ENCODE assay signal across 13 cellular contexts in the genomic region with DNA sequence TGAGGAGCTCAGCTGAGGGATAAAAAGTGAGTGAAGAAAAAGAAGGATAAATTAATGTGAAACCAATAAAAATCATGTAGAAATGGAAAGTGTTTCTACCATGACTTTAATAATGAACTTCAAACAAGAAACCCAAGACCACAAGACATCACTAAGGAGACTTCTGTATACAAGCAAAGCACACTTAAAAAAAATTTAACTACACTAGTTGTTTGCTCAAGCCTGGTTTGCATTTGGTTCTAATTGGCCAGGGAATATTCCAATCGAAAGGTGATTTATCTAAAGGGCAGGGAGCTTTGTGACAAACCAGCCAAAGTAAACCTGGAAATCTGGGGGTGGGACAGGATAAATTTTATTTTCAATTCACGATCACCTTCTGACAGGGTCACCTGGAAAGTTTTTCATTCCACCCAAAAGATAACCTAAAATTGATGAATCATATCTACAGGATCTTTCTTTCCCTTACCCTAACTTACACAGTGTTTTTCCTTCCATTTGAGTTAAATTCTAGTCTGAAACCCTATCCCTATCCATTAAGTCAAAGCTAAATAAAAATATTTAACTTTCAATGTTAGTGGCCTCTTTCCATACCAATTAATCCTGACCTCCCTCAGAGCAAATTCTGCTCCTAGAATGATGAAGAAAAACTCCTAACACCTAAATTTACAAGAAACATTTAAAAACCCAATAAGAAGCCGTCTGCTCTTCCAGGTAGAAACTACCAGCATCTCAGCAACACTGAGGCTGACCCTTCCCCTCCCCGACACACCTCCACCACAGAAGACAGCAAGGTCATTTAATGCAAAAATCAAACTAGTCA. TPM values are rescaled to one million over a fixed set of nuclear protein-coding genes. Genes with fewer than 3 reads are reported as not detected.
A peak's percentile ranks its signal among the peaks of the same experiment; 100 is the strongest.
DNase-seq lines count a peak whose midpoint lies in the region; FAIRE-seq and TF ChIP-seq lines count a peak whose summit lies in the region.
"Had no signal": no experiment of that assay in that cellular context is flagged by ENCODE, and none has a peak within 500 bp of the region (broad histone marks: within the 10 kb centered on the region; RNA-seq: fewer than 3 reads in every experiment).

No MANE protein-coding gene starts in this region.

- no peaks in the 10 kb centered on the region for H3K9me3 ChIP-seq in HUES48 (ENCODE audit: control insufficient read depth, insufficient read depth, low read length)

- H3K9ac ChIP-seq in HUES48 (ENCODE audit: low read depth, low read length), result no peak overlapping the region

- DNase-seq in Caki2 (ENCODE audit: low read depth), result peak; percentile 39
- no peak for DNase-seq in coronary artery (ENCODE audit: low spot score)
- no peak for DNase-seq in nephron progenitor cell
- DNase-seq in D721Med (ENCODE audit: insufficient read length, low spot score), result no peak
- DNase-seq in NCI-H2081 treated with DMSO at 0.1 percent for 48 hours (lab: John Stamatoyannopoulos, UW), result no peak
- DNase-seq in NK-92 (lab: John Stamatoyannopoulos, UW; ENCODE audit: unreplicated experiment), result no peak
- DNase-seq: activated B cell treated with CpG ODN at 0.5 μM for 24 hours, anterior cingulate cortex, DMS53, foreskin fibroblast, naive B cell had no signal

- FAIRE-seq in D721Med (lab: Jason Lieb, UNC), result no peak
- FAIRE-seq: RCC 7860 had no signal

- no peak overlapping the region for H3K27ac ChIP-seq in HUES48 (ENCODE audit: low read depth, low read length)
- H3K27ac ChIP-seq in coronary artery, result no peak overlapping the region

- H3K4me1 Mint-ChIP-seq in nephron progenitor cell, result peaks cover 46% of the 10 kb centered on the region

- TF ChIP-seq CTCF in coronary artery (IDR thresholded peaks at IDR 0.05), result no peak
- TF ChIP-seq CTCF in nephron progenitor cell (IDR thresholded peaks at IDR 0.05), result no peak
- no peak for TF ChIP-seq CTCF in D721Med (IDR thresholded peaks at IDR 0.05; ENCODE audit: insufficient read depth, missing control alignments)

- no peaks in the 10 kb centered on the region for H3K9me3 Mint-ChIP-seq in nephron progenitor cell
- H3K9me3 Mint-ChIP-seq: activated B cell treated with CpG ODN at 0.5 μM for 24 hours had no signal

- H3K4me3 Mint-ChIP-seq in nephron progenitor cell, result peak overlapping the region; percentile 81
- H3K4me3 Mint-ChIP-seq: activated B cell treated with CpG ODN at 0.5 μM for 24 hours had no signal

- H3K27ac Mint-ChIP-seq in nephron progenitor cell, result no peak overlapping the region
- H3K27ac Mint-ChIP-seq: activated B cell treated with CpG ODN at 0.5 μM for 24 hours had no signal

- peaks cover 6% of the 10 kb centered on the region for H3K36me3 Mint-ChIP-seq in nephron progenitor cell (ENCODE audit: low read depth)
- H3K36me3 Mint-ChIP-seq: naive B cell had no signal

- peaks cover 47% of the 10 kb centered on the region for H3K4me1 ChIP-seq in HUES48 (ENCODE audit: control insufficient read depth, insufficient read depth, low read length)

- H3K36me3 ChIP-seq in HUES48 (ENCODE audit: control insufficient read depth, insufficient read depth, low read length), result 0 out of 2 replicates have a peak, but pooled peaks cover 6% of the 10 kb centered on the region

- H3K27me3 Mint-ChIP-seq in nephron progenitor cell (ENCODE audit: low read depth, poor library complexity), result peaks cover 46% of the 10 kb centered on the region

- peaks cover 19% of the 10 kb centered on the region for H3K27me3 ChIP-seq in HUES48 (ENCODE audit: control insufficient read depth, insufficient read depth, low read length)

- in situ Hi-C loops in Caki2 (cut with HindIII; ENCODE audit: low pct_unique_long_range_greater_than_20kb, low sequenced_read_pairs), result no loop called here

- H3K4me3 ChIP-seq in HUES48 (ENCODE audit: low read depth, low read length) (peak overlapping the region; percentile 87), coronary artery (peak overlapping the region; percentile 80)

RNA-seq across cellular contexts. Expression of a gene that starts 2.5 kb away (rescaled TPM):
- total RNA-seq in Caki2 (2014; rRNA removed; shearing (Covaris generic); ENCODE audit: low replicate concordance), result 79.5 and 82.0 TPM in 2 replicates
